In genomic region chr20:44109951-44110361, GRCh38 we compare ENCODE assay signal across 12 cellular contexts.
DNase-seq lines count a peak whose midpoint lies in the region; ATAC-seq and TF ChIP-seq lines count a peak whose summit lies in the region.
"Had no signal": no experiment of that assay in that cellular context is flagged by ENCODE, and none has a peak within 500 bp of the region (broad histone marks: within the 10 kb centered on the region; RNA-seq: fewer than 3 reads in every experiment).

No MANE protein-coding gene starts in this region.

- no peaks in the 10 kb centered on the region for H3K79me1 ChIP-seq in mesendoderm (ENCODE audit: low read length)

- no peaks in the 10 kb centered on the region for H3K9me3 ChIP-seq in MM.1S (replicated peaks; ENCODE audit: insufficient read depth, low read length)

- H4K20me1 ChIP-seq in MM.1S (ENCODE audit: insufficient read depth, low read length): no peaks in the 10 kb centered on the region

- H3K27ac ChIP-seq in MM.1S (ENCODE audit: low read length) (no peak overlapping the region), coronary artery (peak overlapping the region in 1 of 2 donors; percentile 28), mesendoderm (ENCODE audit: low read depth, low read length) (no peak overlapping the region)

- H3K4me1 ChIP-seq in MM.1S (ENCODE audit: low read length): no peaks in the 10 kb centered on the region
- H3K4me1 ChIP-seq in mesendoderm (ENCODE audit: control insufficient read depth, low read depth, low read length): no peaks in the 10 kb centered on the region

- no peak overlapping the region for H2BK15ac ChIP-seq in mesendoderm (replicated peaks; ENCODE audit: low read depth)

- no peaks in the 10 kb centered on the region for H3K79me2 ChIP-seq in MM.1S (ENCODE audit: low read length)
- no peaks in the 10 kb centered on the region for H3K79me2 ChIP-seq in mesendoderm (ENCODE audit: control insufficient read depth, insufficient read depth, low read length)

- H3K56ac ChIP-seq in mesendoderm (ENCODE audit: low read length): no peak overlapping the region

- no peak overlapping the region for H3K23ac ChIP-seq in mesendoderm (ENCODE audit: low read length)

- H4K5ac ChIP-seq in mesendoderm (ENCODE audit: low read length): no peak overlapping the region

- H3K36me3 ChIP-seq in MM.1S (replicated peaks; ENCODE audit: insufficient read depth, low read length) (no peaks in the 10 kb centered on the region), mesendoderm (ENCODE audit: control insufficient read depth, insufficient read depth, low read length) (no peaks in the 10 kb centered on the region)

- H3K27me3 ChIP-seq in MM.1S (replicated peaks; ENCODE audit: insufficient read depth, low read length): no peaks in the 10 kb centered on the region
- H3K27me3 ChIP-seq in mesendoderm (ENCODE audit: insufficient read depth, low read length, poor library complexity): no peaks in the 10 kb centered on the region

- no peak overlapping the region for H4K8ac ChIP-seq in mesendoderm (ENCODE audit: low read depth, low read length)

- no peak overlapping the region for H3K18ac ChIP-seq in mesendoderm (ENCODE audit: low read length)

- H3F3A ChIP-seq in MM.1S (ENCODE audit: insufficient read depth, low read length): no peaks in the 10 kb centered on the region

- no peak overlapping the region for H3K4ac ChIP-seq in mesendoderm (ENCODE audit: low read depth, low read length)

- H2AK5ac ChIP-seq in mesendoderm (ENCODE audit: low read length): no peak overlapping the region

- DNase-seq in ELF-1 (ENCODE audit: low read depth, low spot score) (peak; percentile 43), MM.1S (no peak), coronary artery (ENCODE audit: low spot score) (peak; percentile 61), mesendoderm (peak; percentile 72), LoVo (ENCODE audit: low spot score) (no peak), foreskin melanocyte (no peak), hippocampal formation (lab: John Stamatoyannopoulos, UW) (no peak)
- DNase-seq: activated CD4-positive, CD25-positive, alpha-beta regulatory T cell; activated T-cell treated with anti-CD3 and anti-CD28 coated beads, Interleukin-2, amount 50 U/mL, for 72 hours; erythroblast; left colon had no signal

- H2AFZ ChIP-seq in MM.1S (ENCODE audit: low read length): no peak overlapping the region

- no peaks in the 10 kb centered on the region for H3K9me2 ChIP-seq in MM.1S (replicated peaks; ENCODE audit: insufficient read depth, low read length)

- H2BK120ac ChIP-seq in mesendoderm (ENCODE audit: low read depth, low read length): no peak overlapping the region

- H3K9ac ChIP-seq in MM.1S (ENCODE audit: low read length) (no peak overlapping the region), mesendoderm (ENCODE audit: low read length) (no peak overlapping the region)

- no peak overlapping the region for H3K4me3 ChIP-seq in MM.1S (ENCODE audit: low read length)
- H3K4me3 ChIP-seq in coronary artery: no peak overlapping the region
- H3K4me3 ChIP-seq in mesendoderm (ENCODE audit: low read length): no peak overlapping the region

- ATAC-seq in HG03159 (IDR thresholded peaks at IDR 0.05; ENCODE audit: unreplicated experiment): no peak
- ATAC-seq: activated T-cell treated with anti-CD3 and anti-CD28 coated beads, Interleukin-2, amount 50 U/mL, for 72 hours; left colon had no signal

- no peak overlapping the region for H2BK5ac ChIP-seq in mesendoderm (ENCODE audit: low read length)

- TF ChIP-seq CTCF in MM.1S (IDR thresholded peaks at IDR 0.05; ENCODE audit: low read length) (peak; percentile 16; the same call in 1 of the 2 replicates), coronary artery (IDR thresholded peaks at IDR 0.05) (no peak)

- no CpG with 5 or more reads among the region's 5 CpGs for WGBS in mesendoderm (ENCODE audit: extremely low coverage, insufficient coverage, low lambda C conversion rate)

- H3K4me2 ChIP-seq in MM.1S (ENCODE audit: low read depth, low read length): no peak overlapping the region
- H3K4me2 ChIP-seq in mesendoderm (ENCODE audit: low read length): no peak overlapping the region

Comparison
In these comparisons a context has a peak if more than half of its experiments do, and no peak if none do; other contexts are left out.
1. DNase-seq: peak in ELF-1 (single experiment), coronary artery (single experiment) and mesendoderm (single experiment); none in MM.1S (single experiment), LoVo (single experiment), foreskin melanocyte (single experiment) and hippocampal formation (0 of 2).